In the genomic region with DNA sequence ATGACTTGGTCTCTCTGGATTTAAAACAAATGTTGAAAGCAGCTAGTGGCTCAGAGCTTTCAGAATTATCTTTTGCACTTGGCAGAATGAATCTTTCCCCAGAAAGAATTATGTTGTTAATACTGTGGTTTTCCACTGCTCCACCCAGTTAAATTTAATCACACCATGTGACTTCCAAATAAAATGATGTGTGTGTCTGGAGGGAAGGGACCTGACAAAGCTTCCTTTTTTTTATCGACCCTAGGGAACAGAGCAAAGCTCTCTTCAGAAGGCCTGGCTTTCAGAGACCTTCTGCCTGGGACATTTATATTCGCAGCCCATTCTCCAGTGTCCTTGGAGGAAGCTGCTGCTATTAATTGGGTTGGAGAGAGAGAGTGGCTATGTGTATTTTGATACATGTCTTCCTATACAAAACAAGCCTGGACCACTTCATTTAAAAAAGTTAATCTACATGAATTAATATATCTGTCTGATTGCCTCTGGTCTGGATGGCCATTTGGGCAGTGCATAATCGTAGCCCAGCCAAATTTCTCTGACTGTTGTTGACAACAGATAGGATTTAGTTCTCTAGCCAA, we compare ENCODE assay signal across 11 cellular contexts.
DNase-seq lines count a peak whose midpoint lies in the region; ATAC-seq and TF ChIP-seq lines count a peak whose summit lies in the region.
"Had no signal": no experiment of that assay in that cellular context is flagged by ENCODE, and none has a peak within 500 bp of the region (broad histone marks: within the 10 kb centered on the region; RNA-seq: fewer than 3 reads in every experiment).

No MANE protein-coding gene starts in this region.

- H3K36me3 Mint-ChIP-seq in type B pancreatic cell = no peaks in the 10 kb centered on the region
- H3K36me3 Mint-ChIP-seq: CD4-positive, CD25-positive, alpha-beta regulatory T cell had no signal

- TF ChIP-seq POLR2A in esophagus muscularis mucosa (IDR thresholded peaks at IDR 0.05; ENCODE audit: low read depth) = no peak

- no peak overlapping the region for H3K4me3 Mint-ChIP-seq in type B pancreatic cell
- H3K4me3 Mint-ChIP-seq: CD4-positive, CD25-positive, alpha-beta regulatory T cell; T-helper 17 cell had no signal

- TF ChIP-seq EP300 in esophagus muscularis mucosa (IDR thresholded peaks at IDR 0.05) = no peak

- peaks cover 29% of the 10 kb centered on the region for H3K4me1 Mint-ChIP-seq in type B pancreatic cell (ENCODE audit: unreplicated experiment)

- H3K9me3 Mint-ChIP-seq in type B pancreatic cell = no peaks in the 10 kb centered on the region
- H3K9me3 Mint-ChIP-seq: CD4-positive, CD25-positive, alpha-beta regulatory T cell had no signal

- H3K9me3 ChIP-seq in esophagus muscularis mucosa = no peaks in the 10 kb centered on the region
- H3K9me3 ChIP-seq in muscle layer of duodenum (ENCODE audit: control insufficient read depth in 1 of 2, low read length in 2 of 2) = no peaks in the 10 kb centered on the region

- no peak for DNase-seq in Right ventricle myocardium inferior (ENCODE audit: missing footprints)
- no peak for DNase-seq in cardiac septum (ENCODE audit: low spot score)
- no peak for DNase-seq in esophagus muscularis mucosa (ENCODE audit: extremely low spot score)
- DNase-seq in type B pancreatic cell (ENCODE audit: extremely low spot score, unreplicated experiment) = no peak
- DNase-seq: brain microvascular endothelial cell; CD4-positive, CD25-positive, alpha-beta regulatory T cell; T-helper 17 cell had no signal

- H3K27ac Mint-ChIP-seq in type B pancreatic cell = no peak overlapping the region
- H3K27ac Mint-ChIP-seq: CD4-positive, CD25-positive, alpha-beta regulatory T cell; T-helper 17 cell had no signal

- ATAC-seq in Right ventricle myocardium inferior (peak; percentile 74), GM18858 (IDR thresholded peaks at IDR 0.05; ENCODE audit: unreplicated experiment) (no peak), HG03565 (IDR thresholded peaks at IDR 0.05; ENCODE audit: unreplicated experiment) (no peak), GM18907 (IDR thresholded peaks at IDR 0.05; ENCODE audit: unreplicated experiment) (no peak)
- ATAC-seq: T-helper 17 cell had no signal

- H3K4me1 ChIP-seq in esophagus muscularis mucosa (peaks cover 72 to 92% (median 87%) of the 10 kb centered on the region in 4 donors), muscle layer of duodenum (ENCODE audit: control insufficient read depth in 1 of 2, insufficient read depth in 2 of 2, low read length in 2 of 2) (peaks cover 38 to 72% of the 10 kb centered on the region in 2 donors)

- no peaks in the 10 kb centered on the region for H3K36me3 ChIP-seq in esophagus muscularis mucosa
- no peaks in the 10 kb centered on the region for H3K36me3 ChIP-seq in muscle layer of duodenum (ENCODE audit: control insufficient read depth in 1 of 2, insufficient read depth in 2 of 2, low read length in 2 of 2)
- H3K36me3 ChIP-seq: brain microvascular endothelial cell had no signal

- no peaks in the 10 kb centered on the region for H3K27me3 ChIP-seq in esophagus muscularis mucosa
- H3K27me3 ChIP-seq in muscle layer of duodenum (ENCODE audit: low read depth, low read length) = no peaks in the 10 kb centered on the region
- H3K27me3 ChIP-seq: brain microvascular endothelial cell had no signal

- H3K27me3 Mint-ChIP-seq in type B pancreatic cell = peaks cover 2% of the 10 kb centered on the region
- H3K27me3 Mint-ChIP-seq: CD4-positive, CD25-positive, alpha-beta regulatory T cell; T-helper 17 cell had no signal

- intact Hi-C loops in Right ventricle myocardium inferior (cut with DNase I) (loop anchor here (5.0 kb wide), 1 partner anchor 52 kb away; no protein-coding TSS in a partner anchor), cardiac septum (cut with DNase I) (no loop called here), esophagus muscularis mucosa (cut with DNase I) (no loop called here)

- TF ChIP-seq CTCF in esophagus muscularis mucosa (IDR thresholded peaks at IDR 0.05) = no peak
- no peak for TF ChIP-seq CTCF in type B pancreatic cell (conservative IDR thresholded peaks at IDR 0.05)

- H3K27ac ChIP-seq in esophagus muscularis mucosa (replicated peaks in 1 of 4) (peak overlapping the region; percentile 68 to 79 (median 69)), muscle layer of duodenum (ENCODE audit: low read length) (peak overlapping the region; percentile 42)
- H3K27ac ChIP-seq: brain microvascular endothelial cell had no signal

- H3K4me3 ChIP-seq in esophagus muscularis mucosa (no peak overlapping the region), muscle layer of duodenum (ENCODE audit: low read depth in 1 of 2, low read length in 2 of 2) (no peak overlapping the region)

- WGBS in esophagus muscularis mucosa = 13% methylated on average over 3 of the region's 3 CpGs
